1 cellular context compared by ENCODE assay signal in the genomic region with DNA sequence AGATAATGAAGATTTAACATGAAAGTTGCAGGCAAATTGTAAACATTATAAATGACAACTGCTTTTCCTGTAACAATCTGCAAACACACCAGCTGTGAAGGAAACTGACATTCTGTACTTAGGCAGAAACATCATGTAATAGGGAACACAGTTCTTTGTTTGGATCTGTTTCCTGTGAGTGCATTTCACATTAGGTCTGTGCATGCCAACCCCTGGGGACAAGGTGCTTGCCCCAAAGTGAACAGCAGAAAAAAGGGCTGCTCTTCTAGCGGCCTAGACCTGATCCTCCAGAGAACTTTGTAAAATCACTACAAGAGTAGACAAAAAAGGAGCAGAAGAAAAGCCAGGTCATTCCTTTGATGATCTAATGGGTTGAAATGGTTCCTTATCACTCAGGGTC.
TF ChIP-seq lines count a peak whose summit lies in the region.

No MANE protein-coding gene starts in this region.

TF ChIP-seq in SK-N-SH treated with all-trans-retinoic acid at 6 μM for 48 hours, 23 proteins besides CTCF, POLR2A, EP300 and RAD21 (continued from another document):
- TF ChIP-seq, protein P1, sequence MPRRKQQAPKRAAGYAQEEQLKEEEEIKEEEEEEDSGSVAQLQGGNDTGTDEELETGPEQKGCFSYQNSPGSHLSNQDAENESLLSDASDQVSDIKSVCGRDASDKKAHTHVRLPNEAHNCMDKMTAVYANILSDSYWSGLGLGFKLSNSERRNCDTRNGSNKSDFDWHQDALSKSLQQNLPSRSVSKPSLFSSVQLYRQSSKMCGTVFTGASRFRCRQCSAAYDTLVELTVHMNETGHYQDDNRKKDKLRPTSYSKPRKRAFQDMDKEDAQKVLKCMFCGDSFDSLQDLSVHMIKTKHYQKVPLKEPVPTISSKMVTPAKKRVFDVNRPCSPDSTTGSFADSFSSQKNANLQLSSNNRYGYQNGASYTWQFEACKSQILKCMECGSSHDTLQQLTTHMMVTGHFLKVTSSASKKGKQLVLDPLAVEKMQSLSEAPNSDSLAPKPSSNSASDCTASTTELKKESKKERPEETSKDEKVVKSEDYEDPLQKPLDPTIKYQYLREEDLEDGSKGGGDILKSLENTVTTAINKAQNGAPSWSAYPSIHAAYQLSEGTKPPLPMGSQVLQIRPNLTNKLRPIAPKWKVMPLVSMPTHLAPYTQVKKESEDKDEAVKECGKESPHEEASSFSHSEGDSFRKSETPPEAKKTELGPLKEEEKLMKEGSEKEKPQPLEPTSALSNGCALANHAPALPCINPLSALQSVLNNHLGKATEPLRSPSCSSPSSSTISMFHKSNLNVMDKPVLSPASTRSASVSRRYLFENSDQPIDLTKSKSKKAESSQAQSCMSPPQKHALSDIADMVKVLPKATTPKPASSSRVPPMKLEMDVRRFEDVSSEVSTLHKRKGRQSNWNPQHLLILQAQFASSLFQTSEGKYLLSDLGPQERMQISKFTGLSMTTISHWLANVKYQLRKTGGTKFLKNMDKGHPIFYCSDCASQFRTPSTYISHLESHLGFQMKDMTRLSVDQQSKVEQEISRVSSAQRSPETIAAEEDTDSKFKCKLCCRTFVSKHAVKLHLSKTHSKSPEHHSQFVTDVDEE (CRISPR knock-in tag; IDR thresholded peaks at IDR 0.05), result no peak
- TF ChIP-seq ZFP30 (CRISPR knock-in tag; IDR thresholded peaks at IDR 0.05) (no peak), ARNTL (CRISPR knock-in tag; IDR thresholded peaks at IDR 0.05; ENCODE audit: borderline replicate concordance, low read depth) (no peak), PPARA (CRISPR knock-in tag; IDR thresholded peaks at IDR 0.05; ENCODE audit: borderline replicate concordance) (no peak)
- TF ChIP-seq, protein P2, sequence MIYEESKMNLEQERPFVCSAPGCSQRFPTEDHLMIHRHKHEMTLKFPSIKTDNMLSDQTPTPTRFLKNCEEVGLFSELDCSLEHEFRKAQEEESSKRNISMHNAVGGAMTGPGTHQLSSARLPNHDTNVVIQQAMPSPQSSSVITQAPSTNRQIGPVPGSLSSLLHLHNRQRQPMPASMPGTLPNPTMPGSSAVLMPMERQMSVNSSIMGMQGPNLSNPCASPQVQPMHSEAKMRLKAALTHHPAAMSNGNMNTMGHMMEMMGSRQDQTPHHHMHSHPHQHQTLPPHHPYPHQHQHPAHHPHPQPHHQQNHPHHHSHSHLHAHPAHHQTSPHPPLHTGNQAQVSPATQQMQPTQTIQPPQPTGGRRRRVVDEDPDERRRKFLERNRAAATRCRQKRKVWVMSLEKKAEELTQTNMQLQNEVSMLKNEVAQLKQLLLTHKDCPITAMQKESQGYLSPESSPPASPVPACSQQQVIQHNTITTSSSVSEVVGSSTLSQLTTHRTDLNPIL (CRISPR knock-in tag; IDR thresholded peaks at IDR 0.05; ENCODE audit: low read depth), result no peak
